In genomic region chr2:148209598-148209997, GRCh38 we compare ENCODE assay signal across 13 cellular contexts.
DNase-seq lines count a peak whose midpoint lies in the region; ATAC-seq, FAIRE-seq and TF ChIP-seq lines count a peak whose summit lies in the region.
"Had no signal": no experiment of that assay in that cellular context is flagged by ENCODE, and none has a peak within 500 bp of the region (broad histone marks: within the 10 kb centered on the region; RNA-seq: fewer than 3 reads in every experiment).

No MANE protein-coding gene starts in this region.

- H3K9me3 ChIP-seq in GM12878 (replicated peaks; ENCODE audit: control insufficient read depth, insufficient read depth, low read length) (no peaks in the 10 kb centered on the region), neural progenitor cell (ENCODE audit: low read depth) (no peaks in the 10 kb centered on the region)
- H3K9me3 ChIP-seq: prostate gland had no signal

- H3K4me1 Mint-ChIP-seq in natural killer cell = no peaks in the 10 kb centered on the region
- no peaks in the 10 kb centered on the region for H3K4me1 Mint-ChIP-seq in natural killer cell treated with Interleukin-12 subunit alpha and Interleukin-12 subunit beta and Interleukin-15 and Interleukin-18, amount 100 ng/mL, for 72 hours (ENCODE audit: low read depth in 2 of 2)
- H3K4me1 Mint-ChIP-seq in neural progenitor cell = no peaks in the 10 kb centered on the region
- H3K4me1 Mint-ChIP-seq: CD4-positive, CD25-positive, alpha-beta regulatory T cell had no signal

- no peak overlapping the region for H3K9ac ChIP-seq in GM12878 (ENCODE audit: control insufficient read depth, insufficient read depth, low read length)
- no peak overlapping the region for H3K9ac ChIP-seq in neural progenitor cell

- no peak overlapping the region for H2AFZ ChIP-seq in GM12878 (ENCODE audit: control insufficient read depth, low read depth, low read length)
- H2AFZ ChIP-seq in neural progenitor cell (replicated peaks) = no peak overlapping the region

- FAIRE-seq in GM12878 (lab: Jason Lieb, UNC) = no peak

- DNase-seq in natural killer cell = no peak
- no peak for DNase-seq in natural killer cell treated with Interleukin-12 subunit alpha and Interleukin-12 subunit beta and Interleukin-15 and Interleukin-18, amount 100 ng/mL, for 72 hours (ENCODE audit: low spot score)
- peak; percentile 43 for DNase-seq in KBM-7
- no peak for DNase-seq in GM12878 (ENCODE audit: low read depth, low spot score)
- DNase-seq in GM20000 (ENCODE audit: low spot score) = no peak
- DNase-seq in GM03348 (ENCODE audit: low spot score) = no peak
- no peak for DNase-seq in neural progenitor cell (ENCODE audit: low spot score)
- DNase-seq: activated T-cell treated with anti-CD3 and anti-CD28 coated beads, Interleukin-2, amount 50 U/mL, for 1 hour; effector CD8-positive, alpha-beta T cell; stimulated activated naive CD4-positive, alpha-beta T cell had no signal

- H3F3A ChIP-seq in neural progenitor cell (ENCODE audit: low read depth) = no peaks in the 10 kb centered on the region

- H3K27me3 ChIP-seq in GM12878 (replicated peaks in 1 of 2; ENCODE audit: control insufficient read depth in 2 of 2, insufficient read depth in 2 of 2, low read length in 1 of 2) (no peaks in the 10 kb centered on the region), neural progenitor cell (no peaks in the 10 kb centered on the region)

- no peak for TF ChIP-seq RAD21 in GM12878 (IDR thresholded peaks at IDR 0.05; ENCODE audit: insufficient read depth, low read depth, low read length)

- H3K27ac Mint-ChIP-seq in natural killer cell (no peak overlapping the region), neural progenitor cell (no peak overlapping the region)
- no peak overlapping the region for H3K27ac Mint-ChIP-seq in natural killer cell treated with Interleukin-12 subunit alpha and Interleukin-12 subunit beta and Interleukin-15 and Interleukin-18, amount 100 ng/mL, for 72 hours
- H3K27ac Mint-ChIP-seq: CD4-positive, CD25-positive, alpha-beta regulatory T cell had no signal

- H3K4me3 Mint-ChIP-seq in natural killer cell = no peak overlapping the region
- no peak overlapping the region for H3K4me3 Mint-ChIP-seq in natural killer cell treated with Interleukin-12 subunit alpha and Interleukin-12 subunit beta and Interleukin-15 and Interleukin-18, amount 100 ng/mL, for 72 hours
- H3K4me3 Mint-ChIP-seq in neural progenitor cell = no peak overlapping the region
- H3K4me3 Mint-ChIP-seq: CD4-positive, CD25-positive, alpha-beta regulatory T cell had no signal

- H3K4me1 ChIP-seq in GM12878 (ENCODE audit: control insufficient read depth, insufficient read depth, low read length) (no peaks in the 10 kb centered on the region), neural progenitor cell (no peaks in the 10 kb centered on the region)
- H3K4me1 ChIP-seq: prostate gland had no signal

- H3K36me3 ChIP-seq in GM12878 (ENCODE audit: control insufficient read depth in 2 of 2, insufficient read depth in 2 of 2, low read length in 1 of 2) (no peaks in the 10 kb centered on the region), neural progenitor cell (no peaks in the 10 kb centered on the region)
- H3K36me3 ChIP-seq: prostate gland had no signal

- 100% methylated on average over 2 of the region's 2 CpGs for WGBS in GM12878 (ENCODE audit: insufficient coverage, insufficient replicate concordance, low lambda C conversion rate, missing lambda C conversion rate)

- TF ChIP-seq POLR2A in GM12878 (IDR thresholded peaks at IDR 0.05; ENCODE audit: low read depth, low read length) = no peak

- intact Hi-C loops in natural killer cell (cut with micrococcal nuclease) = no loop called here
- intact Hi-C loops in GM12878 (cut with micrococcal nuclease; ENCODE audit: unreplicated experiment) = loop anchor here (10.0 kb wide), 1 partner anchor 295 kb away; no protein-coding TSS in a partner anchor

- POLR2A ChIA-PET in GM12878 (lab: Charles Lee) = no interaction called here

- no peak for TF ChIP-seq CTCF in natural killer cell (IDR thresholded peaks at IDR 0.05)
- TF ChIP-seq CTCF in GM12878 (IDR thresholded peaks at IDR 0.05 in 2 of 3, conservative IDR thresholded peaks at IDR 0.05 in 1 of 3; ENCODE audit: control insufficient read depth in 2 of 3, extremely low read depth in 1 of 3, insufficient read depth in 1 of 3, low read depth in 3 of 3, low read length in 3 of 3) = no peak
- no peak for TF ChIP-seq CTCF in GM20000 (IDR thresholded peaks at IDR 0.05; ENCODE audit: extremely low read depth, missing control alignments)
- TF ChIP-seq CTCF in neural progenitor cell (IDR thresholded peaks at IDR 0.05) = no peak

- no peaks in the 10 kb centered on the region for H3K27me3 Mint-ChIP-seq in natural killer cell (ENCODE audit: low read depth in 2 of 2)
- no peaks in the 10 kb centered on the region for H3K27me3 Mint-ChIP-seq in natural killer cell treated with Interleukin-12 subunit alpha and Interleukin-12 subunit beta and Interleukin-15 and Interleukin-18, amount 100 ng/mL, for 72 hours
- H3K27me3 Mint-ChIP-seq in neural progenitor cell (ENCODE audit: insufficient read depth, low read depth) = peaks cover 2% of the 10 kb centered on the region
- H3K27me3 Mint-ChIP-seq: CD4-positive, CD25-positive, alpha-beta regulatory T cell had no signal

- H4K20me1 ChIP-seq in GM12878 (ENCODE audit: control insufficient read depth, insufficient read depth) (no peaks in the 10 kb centered on the region), neural progenitor cell (ENCODE audit: low read depth) (no peaks in the 10 kb centered on the region)

- H3K9me3 Mint-ChIP-seq in natural killer cell (no peaks in the 10 kb centered on the region), neural progenitor cell (no peaks in the 10 kb centered on the region)
- no peaks in the 10 kb centered on the region for H3K9me3 Mint-ChIP-seq in natural killer cell treated with Interleukin-12 subunit alpha and Interleukin-12 subunit beta and Interleukin-15 and Interleukin-18, amount 100 ng/mL, for 72 hours
- H3K9me3 Mint-ChIP-seq: CD4-positive, CD25-positive, alpha-beta regulatory T cell had no signal

- ATAC-seq in natural killer cell (peak; percentile 37 to 65 (median 56)), GM12878 (peak; percentile 79), HG02870 (IDR thresholded peaks at IDR 0.05; ENCODE audit: unreplicated experiment) (no peak)
- ATAC-seq in natural killer cell treated with Interleukin-12 subunit alpha and Interleukin-12 subunit beta and Interleukin-15 and Interleukin-18, amount 100 ng/mL, for 72 hours = no peak

- H3K4me2 ChIP-seq in GM12878 (ENCODE audit: control insufficient read depth, insufficient read depth) = no peak overlapping the region
- H3K4me2 ChIP-seq in neural progenitor cell = no peak overlapping the region

- H3K36me3 Mint-ChIP-seq in natural killer cell = no peaks in the 10 kb centered on the region
- no peaks in the 10 kb centered on the region for H3K36me3 Mint-ChIP-seq in natural killer cell treated with Interleukin-12 subunit alpha and Interleukin-12 subunit beta and Interleukin-15 and Interleukin-18, amount 100 ng/mL, for 72 hours
- no peaks in the 10 kb centered on the region for H3K36me3 Mint-ChIP-seq in neural progenitor cell

- no peak overlapping the region for H3K4me3 ChIP-seq in GM12878
- H3K4me3 ChIP-seq in neural progenitor cell = no peak overlapping the region
- H3K4me3 ChIP-seq: prostate gland had no signal

- RAD21 ChIA-PET in GM12878 (lab: Charles Lee; ENCODE audit: unreplicated experiment) = no interaction called here

- no peak for TF ChIP-seq EP300 in GM12878 (IDR thresholded peaks at IDR 0.05; ENCODE audit: borderline replicate concordance in 1 of 2, control insufficient read depth in 1 of 2, low read depth in 2 of 2, low read length in 2 of 2)

- CTCF ChIA-PET in GM12878 (lab: Yijun Ruan, JAX) = no interaction called here

- H3K79me2 ChIP-seq in GM12878 (ENCODE audit: control insufficient read depth, insufficient read depth, low read length) = no peaks in the 10 kb centered on the region
- H3K79me2 ChIP-seq in neural progenitor cell (ENCODE audit: low read depth) = no peaks in the 10 kb centered on the region

- SMC1A ChIA-PET in GM12878 (lab: Charles Lee; ENCODE audit: uncharacterized antibody, unreplicated experiment) = interaction anchor here (2.0 kb wide), 1 partner anchor 300 kb away, joined by 8 read pairs; no protein-coding TSS in a partner anchor

- H3K27ac ChIP-seq in GM12878 (ENCODE audit: control insufficient read depth, insufficient read depth) = no peak overlapping the region
- H3K27ac ChIP-seq in neural progenitor cell = no peak overlapping the region
- H3K27ac ChIP-seq: prostate gland had no signal

- BruUV-seq in GM12878 (replicated peaks; lab: Mats Ljungman, UMichigan) = no TSS peak

- in situ Hi-C loops in KBM-7 (cut with MboI; ENCODE audit: low pct_unique_long_range_greater_than_20kb, low sequenced_read_pairs) = no loop called here
- in situ Hi-C loops in GM12878 (cut with MboI) = no loop called here

TF ChIP-seq in GM12878, 131 proteins besides CTCF, POLR2A, EP300 and RAD21:
- TF ChIP-seq PBX3 (IDR thresholded peaks at IDR 0.05; ENCODE audit: insufficient replicate concordance, low read depth, low read length) = no peak

Comparison
In these comparisons a context has a peak if more than half of its experiments do, and no peak if none do; other contexts are left out.
1. ATAC-seq: peak in natural killer cell (3 of 3) and GM12878 (single experiment); none in natural killer cell treated with Interleukin-12 subunit alpha and Interleukin-12 subunit beta and Interleukin-15 and Interleukin-18, amount 100 ng/mL, for 72 hours (0 of 2) and HG02870 (single experiment).